Comparison of ENCODE assay signal across 1 cellular context in genomic region chr7:30285531-30286284, GRCh38.
A peak's percentile ranks its signal among the peaks of the same experiment; 100 is the strongest.
TF ChIP-seq lines count a peak whose summit lies in the region.

No MANE protein-coding gene starts in this region.

TF ChIP-seq in K562, 482 proteins besides CTCF, POLR2A, EP300 and RAD21 (continued from another document):
- TF ChIP-seq, protein P1, sequence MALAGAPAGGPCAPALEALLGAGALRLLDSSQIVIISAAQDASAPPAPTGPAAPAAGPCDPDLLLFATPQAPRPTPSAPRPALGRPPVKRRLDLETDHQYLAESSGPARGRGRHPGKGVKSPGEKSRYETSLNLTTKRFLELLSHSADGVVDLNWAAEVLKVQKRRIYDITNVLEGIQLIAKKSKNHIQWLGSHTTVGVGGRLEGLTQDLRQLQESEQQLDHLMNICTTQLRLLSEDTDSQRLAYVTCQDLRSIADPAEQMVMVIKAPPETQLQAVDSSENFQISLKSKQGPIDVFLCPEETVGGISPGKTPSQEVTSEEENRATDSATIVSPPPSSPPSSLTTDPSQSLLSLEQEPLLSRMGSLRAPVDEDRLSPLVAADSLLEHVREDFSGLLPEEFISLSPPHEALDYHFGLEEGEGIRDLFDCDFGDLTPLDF (CRISPR knock-in tag; IDR thresholded peaks at IDR 0.05), result 0 out of 2 replicates have a peak, but pooled peaks have one; percentile 33
- no peak for TF ChIP-seq NR2C2 (CRISPR knock-in tag; IDR thresholded peaks at IDR 0.05)
- 0 out of 2 replicates have a peak, but pooled peaks have one; percentile 17 for TF ChIP-seq NR2C2 (tag; IDR thresholded peaks at IDR 0.05)
- TF ChIP-seq U2AF2 (optimal IDR thresholded peaks at IDR 0.05; ENCODE audit: low read depth, low read length), result no peak
- TF ChIP-seq ZSCAN29 (IDR thresholded peaks at IDR 0.05), result peak; percentile 99
- peak; percentile 37; the same call in 1 of the 2 replicates for TF ChIP-seq GABPB1 (CRISPR knock-in tag; IDR thresholded peaks at IDR 0.05)
- TF ChIP-seq, protein P2, sequence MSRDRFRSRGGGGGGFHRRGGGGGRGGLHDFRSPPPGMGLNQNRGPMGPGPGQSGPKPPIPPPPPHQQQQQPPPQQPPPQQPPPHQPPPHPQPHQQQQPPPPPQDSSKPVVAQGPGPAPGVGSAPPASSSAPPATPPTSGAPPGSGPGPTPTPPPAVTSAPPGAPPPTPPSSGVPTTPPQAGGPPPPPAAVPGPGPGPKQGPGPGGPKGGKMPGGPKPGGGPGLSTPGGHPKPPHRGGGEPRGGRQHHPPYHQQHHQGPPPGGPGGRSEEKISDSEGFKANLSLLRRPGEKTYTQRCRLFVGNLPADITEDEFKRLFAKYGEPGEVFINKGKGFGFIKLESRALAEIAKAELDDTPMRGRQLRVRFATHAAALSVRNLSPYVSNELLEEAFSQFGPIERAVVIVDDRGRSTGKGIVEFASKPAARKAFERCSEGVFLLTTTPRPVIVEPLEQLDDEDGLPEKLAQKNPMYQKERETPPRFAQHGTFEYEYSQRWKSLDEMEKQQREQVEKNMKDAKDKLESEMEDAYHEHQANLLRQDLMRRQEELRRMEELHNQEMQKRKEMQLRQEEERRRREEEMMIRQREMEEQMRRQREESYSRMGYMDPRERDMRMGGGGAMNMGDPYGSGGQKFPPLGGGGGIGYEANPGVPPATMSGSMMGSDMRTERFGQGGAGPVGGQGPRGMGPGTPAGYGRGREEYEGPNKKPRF (IDR thresholded peaks at IDR 0.05; ENCODE audit: low read depth, low read length), result no peak
- TF ChIP-seq NUFIP1 (IDR thresholded peaks at IDR 0.05; ENCODE audit: partially characterized antibody), result no peak
- peak; percentile 28; the same call in 1 of the 2 replicates for TF ChIP-seq BRD4 (IDR thresholded peaks at IDR 0.05)
- TF ChIP-seq, protein P3, sequence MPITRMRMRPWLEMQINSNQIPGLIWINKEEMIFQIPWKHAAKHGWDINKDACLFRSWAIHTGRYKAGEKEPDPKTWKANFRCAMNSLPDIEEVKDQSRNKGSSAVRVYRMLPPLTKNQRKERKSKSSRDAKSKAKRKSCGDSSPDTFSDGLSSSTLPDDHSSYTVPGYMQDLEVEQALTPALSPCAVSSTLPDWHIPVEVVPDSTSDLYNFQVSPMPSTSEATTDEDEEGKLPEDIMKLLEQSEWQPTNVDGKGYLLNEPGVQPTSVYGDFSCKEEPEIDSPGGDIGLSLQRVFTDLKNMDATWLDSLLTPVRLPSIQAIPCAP (CRISPR knock-in tag; IDR thresholded peaks at IDR 0.05; ENCODE audit: borderline replicate concordance), result no peak
- TF ChIP-seq ZNF134 (CRISPR knock-in tag; conservative IDR thresholded peaks at IDR 0.05), result no peak
- TF ChIP-seq, protein P4, sequence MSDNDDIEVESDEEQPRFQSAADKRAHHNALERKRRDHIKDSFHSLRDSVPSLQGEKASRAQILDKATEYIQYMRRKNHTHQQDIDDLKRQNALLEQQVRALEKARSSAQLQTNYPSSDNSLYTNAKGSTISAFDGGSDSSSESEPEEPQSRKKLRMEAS (CRISPR knock-in tag; IDR thresholded peaks at IDR 0.05), result peak; percentile 37; the same call in 1 of the 2 replicates
- peak; percentile 35; the same call in 1 of the 2 replicates for TF ChIP-seq EP400 (IDR thresholded peaks at IDR 0.05)
- TF ChIP-seq, protein P5, sequence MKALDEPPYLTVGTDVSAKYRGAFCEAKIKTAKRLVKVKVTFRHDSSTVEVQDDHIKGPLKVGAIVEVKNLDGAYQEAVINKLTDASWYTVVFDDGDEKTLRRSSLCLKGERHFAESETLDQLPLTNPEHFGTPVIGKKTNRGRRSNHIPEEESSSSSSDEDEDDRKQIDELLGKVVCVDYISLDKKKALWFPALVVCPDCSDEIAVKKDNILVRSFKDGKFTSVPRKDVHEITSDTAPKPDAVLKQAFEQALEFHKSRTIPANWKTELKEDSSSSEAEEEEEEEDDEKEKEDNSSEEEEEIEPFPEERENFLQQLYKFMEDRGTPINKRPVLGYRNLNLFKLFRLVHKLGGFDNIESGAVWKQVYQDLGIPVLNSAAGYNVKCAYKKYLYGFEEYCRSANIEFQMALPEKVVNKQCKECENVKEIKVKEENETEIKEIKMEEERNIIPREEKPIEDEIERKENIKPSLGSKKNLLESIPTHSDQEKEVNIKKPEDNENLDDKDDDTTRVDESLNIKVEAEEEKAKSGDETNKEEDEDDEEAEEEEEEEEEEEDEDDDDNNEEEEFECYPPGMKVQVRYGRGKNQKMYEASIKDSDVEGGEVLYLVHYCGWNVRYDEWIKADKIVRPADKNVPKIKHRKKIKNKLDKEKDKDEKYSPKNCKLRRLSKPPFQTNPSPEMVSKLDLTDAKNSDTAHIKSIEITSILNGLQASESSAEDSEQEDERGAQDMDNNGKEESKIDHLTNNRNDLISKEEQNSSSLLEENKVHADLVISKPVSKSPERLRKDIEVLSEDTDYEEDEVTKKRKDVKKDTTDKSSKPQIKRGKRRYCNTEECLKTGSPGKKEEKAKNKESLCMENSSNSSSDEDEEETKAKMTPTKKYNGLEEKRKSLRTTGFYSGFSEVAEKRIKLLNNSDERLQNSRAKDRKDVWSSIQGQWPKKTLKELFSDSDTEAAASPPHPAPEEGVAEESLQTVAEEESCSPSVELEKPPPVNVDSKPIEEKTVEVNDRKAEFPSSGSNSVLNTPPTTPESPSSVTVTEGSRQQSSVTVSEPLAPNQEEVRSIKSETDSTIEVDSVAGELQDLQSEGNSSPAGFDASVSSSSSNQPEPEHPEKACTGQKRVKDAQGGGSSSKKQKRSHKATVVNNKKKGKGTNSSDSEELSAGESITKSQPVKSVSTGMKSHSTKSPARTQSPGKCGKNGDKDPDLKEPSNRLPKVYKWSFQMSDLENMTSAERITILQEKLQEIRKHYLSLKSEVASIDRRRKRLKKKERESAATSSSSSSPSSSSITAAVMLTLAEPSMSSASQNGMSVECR (CRISPR knock-in tag; IDR thresholded peaks at IDR 0.05), result no peak
- TF ChIP-seq PPARD (CRISPR knock-in tag; IDR thresholded peaks at IDR 0.05), result no peak
- no peak for TF ChIP-seq TAF7 (tag; IDR thresholded peaks at IDR 0.05)
- TF ChIP-seq SREBF2 (CRISPR knock-in tag; IDR thresholded peaks at IDR 0.05), result no peak
- no peak for TF ChIP-seq HMGN3 (IDR thresholded peaks at IDR 0.05; ENCODE audit: borderline replicate concordance, extremely low read depth, insufficient read length, low read depth, low read length)
- no peak for TF ChIP-seq SMARCA5 (IDR thresholded peaks at IDR 0.05)
- no peak for TF ChIP-seq TRIM28 (IDR thresholded peaks at IDR 0.05)
- TF ChIP-seq TAF1 (IDR thresholded peaks at IDR 0.05; ENCODE audit: control insufficient read depth, extremely low read depth, insufficient read depth, low read length, severe bottlenecking), result peak; percentile 21
- TF ChIP-seq XRCC4 (IDR thresholded peaks at IDR 0.05; ENCODE audit: extremely low read depth, insufficient read depth, insufficient read length), result no peak
- no peak for TF ChIP-seq LEF1 (IDR thresholded peaks at IDR 0.05)
- no peak for TF ChIP-seq TEAD4 (IDR thresholded peaks at IDR 0.05; ENCODE audit: low read length)
- no peak for TF ChIP-seq TEAD4 (CRISPR knock-in tag; IDR thresholded peaks at IDR 0.05; ENCODE audit: borderline replicate concordance)
- TF ChIP-seq, protein P6, sequence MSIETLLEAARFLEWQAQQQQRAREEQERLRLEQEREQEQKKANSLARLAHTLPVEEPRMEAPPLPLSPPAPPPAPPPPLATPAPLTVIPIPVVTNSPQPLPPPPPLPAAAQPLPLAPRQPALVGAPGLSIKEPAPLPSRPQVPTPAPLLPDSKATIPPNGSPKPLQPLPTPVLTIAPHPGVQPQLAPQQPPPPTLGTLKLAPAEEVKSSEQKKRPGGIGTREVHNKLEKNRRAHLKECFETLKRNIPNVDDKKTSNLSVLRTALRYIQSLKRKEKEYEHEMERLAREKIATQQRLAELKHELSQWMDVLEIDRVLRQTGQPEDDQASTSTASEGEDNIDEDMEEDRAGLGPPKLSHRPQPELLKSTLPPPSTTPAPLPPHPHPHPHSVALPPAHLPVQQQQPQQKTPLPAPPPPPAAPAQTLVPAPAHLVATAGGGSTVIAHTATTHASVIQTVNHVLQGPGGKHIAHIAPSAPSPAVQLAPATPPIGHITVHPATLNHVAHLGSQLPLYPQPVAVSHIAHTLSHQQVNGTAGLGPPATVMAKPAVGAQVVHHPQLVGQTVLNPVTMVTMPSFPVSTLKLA (conservative IDR thresholded peaks at IDR 0.05), result peak; percentile 68 to 78
- TF ChIP-seq ZBTB7A (IDR thresholded peaks at IDR 0.05; ENCODE audit: borderline replicate concordance, control insufficient read depth, low read depth, low read length), result peak; percentile 27; the same call in 1 of the 2 replicates
- 0 out of 2 replicates have a peak, but pooled peaks have one; percentile 13 for TF ChIP-seq FOSL1 (tag; conservative IDR thresholded peaks at IDR 0.05)
- no peak for TF ChIP-seq MED1 (CRISPR knock-in tag; IDR thresholded peaks at IDR 0.05; ENCODE audit: borderline replicate concordance)
- TF ChIP-seq UBTF (IDR thresholded peaks at IDR 0.05; ENCODE audit: borderline replicate concordance in 1 of 2, low read depth in 2 of 2, low read length in 2 of 2), result peak in 1 of 2 experiments; percentile 51; a peak in 1 of 4 replicates
- TF ChIP-seq HMBOX1 (IDR thresholded peaks at IDR 0.05), result peak; percentile 60
- peak; percentile 22 to 75; a peak in 1 of 4 replicates for TF ChIP-seq SIN3A (IDR thresholded peaks at IDR 0.05; ENCODE audit: borderline replicate concordance in 2 of 2, control insufficient read depth in 1 of 2, low read depth in 2 of 2, low read length in 2 of 2)
- TF ChIP-seq, protein P7, sequence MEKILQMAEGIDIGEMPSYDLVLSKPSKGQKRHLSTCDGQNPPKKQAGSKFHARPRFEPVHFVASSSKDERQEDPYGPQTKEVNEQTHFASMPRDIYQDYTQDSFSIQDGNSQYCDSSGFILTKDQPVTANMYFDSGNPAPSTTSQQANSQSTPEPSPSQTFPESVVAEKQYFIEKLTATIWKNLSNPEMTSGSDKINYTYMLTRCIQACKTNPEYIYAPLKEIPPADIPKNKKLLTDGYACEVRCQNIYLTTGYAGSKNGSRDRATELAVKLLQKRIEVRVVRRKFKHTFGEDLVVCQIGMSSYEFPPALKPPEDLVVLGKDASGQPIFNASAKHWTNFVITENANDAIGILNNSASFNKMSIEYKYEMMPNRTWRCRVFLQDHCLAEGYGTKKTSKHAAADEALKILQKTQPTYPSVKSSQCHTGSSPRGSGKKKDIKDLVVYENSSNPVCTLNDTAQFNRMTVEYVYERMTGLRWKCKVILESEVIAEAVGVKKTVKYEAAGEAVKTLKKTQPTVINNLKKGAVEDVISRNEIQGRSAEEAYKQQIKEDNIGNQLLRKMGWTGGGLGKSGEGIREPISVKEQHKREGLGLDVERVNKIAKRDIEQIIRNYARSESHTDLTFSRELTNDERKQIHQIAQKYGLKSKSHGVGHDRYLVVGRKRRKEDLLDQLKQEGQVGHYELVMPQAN (IDR thresholded peaks at IDR 0.05; ENCODE audit: borderline replicate concordance), result peak; percentile 47; the same call in 1 of the 2 replicates
- TF ChIP-seq DMBX1 (CRISPR knock-in tag; IDR thresholded peaks at IDR 0.05; ENCODE audit: borderline replicate concordance), result 0 out of 2 replicates have a peak, but pooled peaks have one; percentile 26
- peak; percentile 60 for TF ChIP-seq SAP30 (IDR thresholded peaks at IDR 0.05; ENCODE audit: borderline replicate concordance, insufficient read depth, low read depth, low read length, poor library complexity, severe bottlenecking)
- TF ChIP-seq SMAD4 (CRISPR knock-in tag; conservative IDR thresholded peaks at IDR 0.05), result 0 out of 2 replicates have a peak, but pooled peaks have one; percentile 7
- peak; percentile 70 for TF ChIP-seq RBBP5 (IDR thresholded peaks at IDR 0.05; ENCODE audit: borderline replicate concordance, insufficient read depth, low read length, poor library complexity, severe bottlenecking)
- TF ChIP-seq TAF9B (IDR thresholded peaks at IDR 0.05; ENCODE audit: partially characterized antibody), result no peak
- TF ChIP-seq CBFB (CRISPR knock-in tag; IDR thresholded peaks at IDR 0.05), result 0 out of 2 replicates have a peak, but pooled peaks have one; percentile 53
- peak in 1 of 2 experiments; percentile 20; a peak in 1 of 4 replicates for TF ChIP-seq MAZ (CRISPR knock-in tag; conservative IDR thresholded peaks at IDR 0.05 in 1 of 2, IDR thresholded peaks at IDR 0.05 in 1 of 2)
- TF ChIP-seq SUPT5H (IDR thresholded peaks at IDR 0.05), result no peak
